In the genomic region with DNA sequence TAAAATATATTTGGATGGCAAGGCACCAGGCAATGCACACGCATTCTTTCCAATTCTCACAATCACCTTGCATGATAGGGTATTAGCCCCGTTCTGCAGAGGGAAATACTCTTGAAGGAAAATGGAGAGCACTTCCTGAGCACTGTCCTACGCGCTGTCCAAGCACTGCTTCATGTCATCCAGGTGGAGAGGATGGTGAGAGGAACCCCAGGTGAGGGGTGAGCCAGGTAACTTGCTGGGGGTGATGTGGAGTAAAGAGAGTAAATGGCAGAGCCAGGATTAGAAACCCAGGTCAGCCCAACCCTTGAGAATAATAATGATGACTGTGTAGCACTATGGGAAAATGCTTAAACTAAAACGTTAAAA, we compare ENCODE assay signal across 8 cellular contexts. TPM values are rescaled to one million over a fixed set of nuclear protein-coding genes. Genes with fewer than 3 reads are reported as not detected.
DNase-seq lines count a peak whose midpoint lies in the region; FAIRE-seq and TF ChIP-seq lines count a peak whose summit lies in the region.

No MANE protein-coding gene starts in this region.

- DNase-seq in GM19239 (ENCODE audit: insufficient read length, low spot score) (no peak), SJCRH30 (no peak), fibroblast of pulmonary artery (ENCODE audit: low read depth) (no peak), T1000 (lab: John Stamatoyannopoulos, UW) (no peak), NCI-H2107 (lab: John Stamatoyannopoulos, UW) (no peak), activated gamma-delta T cell treated with Interleukin-2 at 50 U/mL for 16 hours (no peak), NCI-H1105 (lab: John Stamatoyannopoulos, UW) (no peak)

- peak; percentile 71 for FAIRE-seq in GM19239 (lab: Jason Lieb, UNC)

- H3K9me3 ChIP-seq in SJCRH30 (replicated peaks): no peaks in the 10 kb centered on the region

- H3K36me3 ChIP-seq in SJCRH30 (no peaks in the 10 kb centered on the region), rectal smooth muscle tissue (ENCODE audit: control insufficient read depth, insufficient read depth, low read length) (no peaks in the 10 kb centered on the region)

- peak overlapping the region; percentile 34 for H3K9ac ChIP-seq in rectal smooth muscle tissue (ENCODE audit: low read length)

- H3K27me3 ChIP-seq in SJCRH30 (no peaks in the 10 kb centered on the region), rectal smooth muscle tissue (ENCODE audit: control insufficient read depth, insufficient read depth, low read length) (no peaks in the 10 kb centered on the region)

- TF ChIP-seq CTCF in fibroblast of pulmonary artery (IDR thresholded peaks at IDR 0.05; ENCODE audit: low read length, missing control alignments): no peak

- peaks cover 12% of the 10 kb centered on the region; the same call in 1 of the 2 replicates for H3K4me1 ChIP-seq in SJCRH30
- H3K4me1 ChIP-seq in rectal smooth muscle tissue (ENCODE audit: control insufficient read depth, insufficient read depth, low read length): peaks cover 6% of the 10 kb centered on the region

- H3K27ac ChIP-seq in SJCRH30 (peak overlapping the region; percentile 50; the same call in 1 of the 2 replicates), rectal smooth muscle tissue (ENCODE audit: low read depth, low read length) (no peak overlapping the region)

- H3K4me3 ChIP-seq in SJCRH30 (peak overlapping the region; percentile 75), fibroblast of pulmonary artery (replicated peaks; ENCODE audit: low read depth, low read length) (peak overlapping the region; percentile 56), rectal smooth muscle tissue (ENCODE audit: low read length) (peak overlapping the region; percentile 67)

RNA-seq across cellular contexts. Expression of gene PACSIN2, which starts 0.7 kb away (rescaled TPM):
- total RNA-seq in SJCRH30 (2014; rRNA removed; shearing (Covaris generic)): 78.3 and 78.5 TPM in 2 replicates
